In the genomic region with DNA sequence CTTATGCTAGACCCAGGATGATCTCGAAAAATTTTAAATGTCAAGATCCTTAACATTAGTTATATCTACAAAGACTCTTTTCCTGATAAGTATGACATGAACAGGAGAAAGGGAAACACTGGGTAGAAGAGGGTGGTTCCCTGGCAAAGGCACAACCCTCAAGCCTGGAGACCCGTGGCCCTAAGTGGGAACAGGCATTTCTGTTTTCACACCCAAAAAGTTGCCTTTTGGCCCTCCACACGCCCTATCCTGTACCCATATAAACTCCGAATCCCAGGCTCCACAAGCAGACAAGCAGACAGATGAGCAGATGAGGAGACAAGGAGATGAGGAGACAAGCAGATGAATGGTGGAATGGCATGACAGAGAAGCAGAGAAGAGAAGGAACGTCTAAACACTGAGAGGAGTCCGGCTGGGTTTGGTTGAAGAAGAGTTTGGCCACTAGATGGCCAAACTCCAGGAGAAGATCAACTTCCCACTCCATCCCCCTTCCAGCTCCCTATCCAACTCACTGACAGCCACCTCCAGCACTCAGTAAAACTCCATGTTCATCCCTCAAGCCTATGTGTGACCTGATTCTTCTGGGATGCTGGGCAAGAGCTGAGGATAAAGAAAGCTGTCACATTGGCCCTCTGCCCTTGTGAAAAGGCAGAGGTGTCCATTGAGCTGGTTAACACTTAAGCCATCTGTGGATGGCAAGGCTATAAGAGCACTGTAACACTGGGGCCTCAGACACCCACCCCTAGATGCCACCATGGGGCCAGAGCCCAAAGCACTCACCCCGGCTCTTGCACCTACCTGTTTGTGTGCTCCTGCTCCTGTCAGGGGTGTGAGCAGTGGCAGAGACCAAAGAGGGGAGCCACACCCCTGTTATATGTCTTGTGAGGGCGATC, we compare ENCODE assay signal across 2 cellular contexts.
TF ChIP-seq lines count a peak whose summit lies in the region.

No MANE protein-coding gene starts in this region.

TF ChIP-seq in SK-N-SH, 30 proteins besides CTCF, POLR2A, EP300 and RAD21 (continued from another document):
- TF ChIP-seq MEF2A (IDR thresholded peaks at IDR 0.05; ENCODE audit: borderline replicate concordance, low read depth): no peak
- TF ChIP-seq ELF1 (IDR thresholded peaks at IDR 0.05): no peak
- no peak for TF ChIP-seq RCOR1 (IDR thresholded peaks at IDR 0.05; ENCODE audit: low read length)
- TF ChIP-seq JUND (IDR thresholded peaks at IDR 0.05): no peak
- no peak for TF ChIP-seq SMC3 (IDR thresholded peaks at IDR 0.05; ENCODE audit: low read depth, low read length)
- TF ChIP-seq POLR2AphosphoS5 (IDR thresholded peaks at IDR 0.05; ENCODE audit: low read depth, low read length): no peak
- TF ChIP-seq CHD2 (IDR thresholded peaks at IDR 0.05; ENCODE audit: low read length, partially characterized antibody): no peak
- TF ChIP-seq SIN3A (IDR thresholded peaks at IDR 0.05; ENCODE audit: borderline replicate concordance, low read depth, low read length): no peak
- TF ChIP-seq MXI1 (IDR thresholded peaks at IDR 0.05; ENCODE audit: low read depth, low read length): no peak
- TF ChIP-seq, protein P1, sequence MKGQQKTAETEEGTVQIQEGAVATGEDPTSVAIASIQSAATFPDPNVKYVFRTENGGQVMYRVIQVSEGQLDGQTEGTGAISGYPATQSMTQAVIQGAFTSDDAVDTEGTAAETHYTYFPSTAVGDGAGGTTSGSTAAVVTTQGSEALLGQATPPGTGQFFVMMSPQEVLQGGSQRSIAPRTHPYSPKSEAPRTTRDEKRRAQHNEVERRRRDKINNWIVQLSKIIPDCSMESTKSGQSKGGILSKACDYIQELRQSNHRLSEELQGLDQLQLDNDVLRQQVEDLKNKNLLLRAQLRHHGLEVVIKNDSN (IDR thresholded peaks at IDR 0.05; ENCODE audit: borderline replicate concordance, low read depth): no peak
- TF ChIP-seq FOXJ3 (CRISPR knock-in tag; IDR thresholded peaks at IDR 0.05): no peak
- TF ChIP-seq, protein P2, sequence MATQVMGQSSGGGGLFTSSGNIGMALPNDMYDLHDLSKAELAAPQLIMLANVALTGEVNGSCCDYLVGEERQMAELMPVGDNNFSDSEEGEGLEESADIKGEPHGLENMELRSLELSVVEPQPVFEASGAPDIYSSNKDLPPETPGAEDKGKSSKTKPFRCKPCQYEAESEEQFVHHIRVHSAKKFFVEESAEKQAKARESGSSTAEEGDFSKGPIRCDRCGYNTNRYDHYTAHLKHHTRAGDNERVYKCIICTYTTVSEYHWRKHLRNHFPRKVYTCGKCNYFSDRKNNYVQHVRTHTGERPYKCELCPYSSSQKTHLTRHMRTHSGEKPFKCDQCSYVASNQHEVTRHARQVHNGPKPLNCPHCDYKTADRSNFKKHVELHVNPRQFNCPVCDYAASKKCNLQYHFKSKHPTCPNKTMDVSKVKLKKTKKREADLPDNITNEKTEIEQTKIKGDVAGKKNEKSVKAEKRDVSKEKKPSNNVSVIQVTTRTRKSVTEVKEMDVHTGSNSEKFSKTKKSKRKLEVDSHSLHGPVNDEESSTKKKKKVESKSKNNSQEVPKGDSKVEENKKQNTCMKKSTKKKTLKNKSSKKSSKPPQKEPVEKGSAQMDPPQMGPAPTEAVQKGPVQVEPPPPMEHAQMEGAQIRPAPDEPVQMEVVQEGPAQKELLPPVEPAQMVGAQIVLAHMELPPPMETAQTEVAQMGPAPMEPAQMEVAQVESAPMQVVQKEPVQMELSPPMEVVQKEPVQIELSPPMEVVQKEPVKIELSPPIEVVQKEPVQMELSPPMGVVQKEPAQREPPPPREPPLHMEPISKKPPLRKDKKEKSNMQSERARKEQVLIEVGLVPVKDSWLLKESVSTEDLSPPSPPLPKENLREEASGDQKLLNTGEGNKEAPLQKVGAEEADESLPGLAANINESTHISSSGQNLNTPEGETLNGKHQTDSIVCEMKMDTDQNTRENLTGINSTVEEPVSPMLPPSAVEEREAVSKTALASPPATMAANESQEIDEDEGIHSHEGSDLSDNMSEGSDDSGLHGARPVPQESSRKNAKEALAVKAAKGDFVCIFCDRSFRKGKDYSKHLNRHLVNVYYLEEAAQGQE (IDR thresholded peaks at IDR 0.05; ENCODE audit: low read depth, low read length): no peak
- TF ChIP-seq FOSL2 (IDR thresholded peaks at IDR 0.05; ENCODE audit: borderline replicate concordance, low read depth): no peak
- TF ChIP-seq GATA2 (CRISPR knock-in tag; IDR thresholded peaks at IDR 0.05): no peak

TF ChIP-seq in SK-N-SH treated with all-trans-retinoic acid at 6 μM for 48 hours, 23 proteins besides CTCF, POLR2A, EP300 and RAD21 (continued from another document):
- TF ChIP-seq, protein P3, sequence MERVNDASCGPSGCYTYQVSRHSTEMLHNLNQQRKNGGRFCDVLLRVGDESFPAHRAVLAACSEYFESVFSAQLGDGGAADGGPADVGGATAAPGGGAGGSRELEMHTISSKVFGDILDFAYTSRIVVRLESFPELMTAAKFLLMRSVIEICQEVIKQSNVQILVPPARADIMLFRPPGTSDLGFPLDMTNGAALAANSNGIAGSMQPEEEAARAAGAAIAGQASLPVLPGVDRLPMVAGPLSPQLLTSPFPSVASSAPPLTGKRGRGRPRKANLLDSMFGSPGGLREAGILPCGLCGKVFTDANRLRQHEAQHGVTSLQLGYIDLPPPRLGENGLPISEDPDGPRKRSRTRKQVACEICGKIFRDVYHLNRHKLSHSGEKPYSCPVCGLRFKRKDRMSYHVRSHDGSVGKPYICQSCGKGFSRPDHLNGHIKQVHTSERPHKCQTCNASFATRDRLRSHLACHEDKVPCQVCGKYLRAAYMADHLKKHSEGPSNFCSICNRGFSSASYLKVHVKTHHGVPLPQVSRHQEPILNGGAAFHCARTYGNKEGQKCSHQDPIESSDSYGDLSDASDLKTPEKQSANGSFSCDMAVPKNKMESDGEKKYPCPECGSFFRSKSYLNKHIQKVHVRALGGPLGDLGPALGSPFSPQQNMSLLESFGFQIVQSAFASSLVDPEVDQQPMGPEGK (CRISPR knock-in tag; IDR thresholded peaks at IDR 0.05; ENCODE audit: borderline replicate concordance): no peak
- TF ChIP-seq CSDC2 (CRISPR knock-in tag; IDR thresholded peaks at IDR 0.05) (no peak), TOX (CRISPR knock-in tag; IDR thresholded peaks at IDR 0.05; ENCODE audit: borderline replicate concordance) (no peak), ISL1 (CRISPR knock-in tag; IDR thresholded peaks at IDR 0.05) (no peak), OSR1 (CRISPR knock-in tag; IDR thresholded peaks at IDR 0.05) (no peak), GLIS3 (CRISPR knock-in tag; IDR thresholded peaks at IDR 0.05) (no peak), ZNF8 (CRISPR knock-in tag; IDR thresholded peaks at IDR 0.05) (no peak)
- TF ChIP-seq, protein P4, sequence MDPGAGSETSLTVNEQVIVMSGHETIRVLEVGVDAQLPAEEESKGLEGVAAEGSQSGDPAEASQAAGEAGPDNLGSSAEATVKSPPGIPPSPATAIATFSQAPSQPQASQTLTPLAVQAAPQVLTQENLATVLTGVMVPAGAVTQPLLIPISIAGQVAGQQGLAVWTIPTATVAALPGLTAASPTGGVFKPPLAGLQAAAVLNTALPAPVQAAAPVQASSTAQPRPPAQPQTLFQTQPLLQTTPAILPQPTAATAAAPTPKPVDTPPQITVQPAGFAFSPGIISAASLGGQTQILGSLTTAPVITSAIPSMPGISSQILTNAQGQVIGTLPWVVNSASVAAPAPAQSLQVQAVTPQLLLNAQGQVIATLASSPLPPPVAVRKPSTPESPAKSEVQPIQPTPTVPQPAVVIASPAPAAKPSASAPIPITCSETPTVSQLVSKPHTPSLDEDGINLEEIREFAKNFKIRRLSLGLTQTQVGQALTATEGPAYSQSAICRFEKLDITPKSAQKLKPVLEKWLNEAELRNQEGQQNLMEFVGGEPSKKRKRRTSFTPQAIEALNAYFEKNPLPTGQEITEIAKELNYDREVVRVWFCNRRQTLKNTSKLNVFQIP (CRISPR knock-in tag; IDR thresholded peaks at IDR 0.05; ENCODE audit: borderline replicate concordance, low read depth): no peak
TF ChIP-seq in SK-N-SH treated with all-trans-retinoic acid at 6 μM for 48 hours: peak in this region for 0.
